ENCODE assay signal across 11 cellular contexts in genomic region chr2:75533135-75533534, GRCh38.
"Had no signal": no experiment of that assay in that cellular context is flagged by ENCODE, and none has a peak within 500 bp of the region (broad histone marks: within the 10 kb centered on the region; RNA-seq: fewer than 3 reads in every experiment).

No MANE protein-coding gene starts in this region.

- H3K4me3 Mint-ChIP-seq: GM23338, H9, HFFc6 had no signal

- H3K4me3 ChIP-seq: GM23248, GM23338, HAP-1 had no signal

- ATAC-seq: GM23338, HCT116 had no signal

- H3K27ac Mint-ChIP-seq: GM23338, H9, HFFc6 had no signal

- H2AFZ ChIP-seq: GM23248, GM23338 had no signal

- H3K27ac ChIP-seq: GM23248 had no signal

- H3K9me3 ChIP-seq: HAP-1 had no signal

- FAIRE-seq: H1, H54 had no signal

- H3K4me2 ChIP-seq: GM23338 had no signal

- DNase-seq: GM23248, GOT3, H7, H9, HCEC 1CT, HFFc6 had no signal

- H3K36me3 ChIP-seq: HAP-1 had no signal

- H3K9me3 Mint-ChIP-seq: GM23338, H9, HFFc6 had no signal

- H3K4me1 ChIP-seq: HAP-1 had no signal

- H3K9ac ChIP-seq: GM23248 had no signal
